In genomic region chr1:41108696-41109284, GRCh38 we compare ENCODE assay signal across 8 cellular contexts.
DNase-seq lines count a peak whose midpoint lies in the region; TF ChIP-seq lines count a peak whose summit lies in the region.

No MANE protein-coding gene starts in this region.

- peaks cover 5% of the 10 kb centered on the region for H3K4me1 Mint-ChIP-seq in activated T-helper 2 cell treated with anti-CD3 and anti-CD28 coated beads, Interferon-gamma antibody, Interleukin-2, Interleukin-4, amounts not matched to agents 10 μg/mL and 5 μg/mL and 100 μg/mL, durations not matched to agents 14 hours and 24 hours and 36 hours (ENCODE audit: low read depth)

- H3K27me3 ChIP-seq in cardiac muscle cell, result no peaks in the 10 kb centered on the region
- H3K27me3 ChIP-seq in rectal smooth muscle tissue (ENCODE audit: control insufficient read depth, insufficient read depth, low read length), result no peaks in the 10 kb centered on the region

- H3K27me3 Mint-ChIP-seq in activated T-helper 2 cell treated with anti-CD3 and anti-CD28 coated beads, Interferon-gamma antibody, Interleukin-2, Interleukin-4, amounts not matched to agents 10 μg/mL and 5 μg/mL and 100 μg/mL, durations not matched to agents 14 hours and 24 hours and 36 hours (ENCODE audit: low read depth), result no peaks in the 10 kb centered on the region

- no peak overlapping the region for H3K9ac ChIP-seq in rectal smooth muscle tissue (ENCODE audit: low read length)

- intact Hi-C loops in activated T-helper 2 cell treated with anti-CD3 and anti-CD28 coated beads, Interferon-gamma antibody, Interleukin-2, Interleukin-4, amounts not matched to agents 10 μg/mL and 5 μg/mL and 100 μg/mL, durations not matched to agents 14 hours and 24 hours and 36 hours (cut with micrococcal nuclease), result no loop called here

- H3K4me3 Mint-ChIP-seq in activated T-helper 2 cell treated with anti-CD3 and anti-CD28 coated beads, Interferon-gamma antibody, Interleukin-2, Interleukin-4, amounts not matched to agents 10 μg/mL and 5 μg/mL and 100 μg/mL, durations not matched to agents 14 hours and 24 hours and 36 hours (ENCODE audit: low read depth), result no peak overlapping the region

- H3K4me1 ChIP-seq in cardiac muscle cell (ENCODE audit: low read depth) (no peaks in the 10 kb centered on the region), rectal smooth muscle tissue (ENCODE audit: control insufficient read depth, insufficient read depth, low read length) (peaks cover 21% of the 10 kb centered on the region)

- peaks cover 10% of the 10 kb centered on the region for H3K36me3 Mint-ChIP-seq in activated T-helper 2 cell treated with anti-CD3 and anti-CD28 coated beads, Interferon-gamma antibody, Interleukin-2, Interleukin-4, amounts not matched to agents 10 μg/mL and 5 μg/mL and 100 μg/mL, durations not matched to agents 14 hours and 24 hours and 36 hours (ENCODE audit: low read depth)

- no peak for TF ChIP-seq CTCF in VCaP (conservative IDR thresholded peaks at IDR 0.05)
- no peak for TF ChIP-seq CTCF in cardiac muscle cell (IDR thresholded peaks at IDR 0.05; ENCODE audit: low read depth, low read length)

- H3K27ac ChIP-seq in VCaP, result peak overlapping the region; percentile 52; the same call in 1 of the 2 replicates
- H3K27ac ChIP-seq in cardiac muscle cell, result peak overlapping the region; percentile 45
- H3K27ac ChIP-seq in rectal smooth muscle tissue (ENCODE audit: low read depth, low read length), result peak overlapping the region; percentile 93

- no peaks in the 10 kb centered on the region for H3K9me3 ChIP-seq in cardiac muscle cell (ENCODE audit: low read depth)

- no peaks in the 10 kb centered on the region for H3K9me3 Mint-ChIP-seq in activated T-helper 2 cell treated with anti-CD3 and anti-CD28 coated beads, Interferon-gamma antibody, Interleukin-2, Interleukin-4, amounts not matched to agents 10 μg/mL and 5 μg/mL and 100 μg/mL, durations not matched to agents 14 hours and 24 hours and 36 hours

- no peak overlapping the region for H3K27ac Mint-ChIP-seq in activated T-helper 2 cell treated with anti-CD3 and anti-CD28 coated beads, Interferon-gamma antibody, Interleukin-2, Interleukin-4, amounts not matched to agents 10 μg/mL and 5 μg/mL and 100 μg/mL, durations not matched to agents 14 hours and 24 hours and 36 hours

- DNase-seq in EH (ENCODE audit: low read depth) (peak; percentile 20), cardiac muscle cell (ENCODE audit: low read depth in 1 of 2, low spot score in 1 of 2) (peak in 1 of 2 donors; percentile 66), HK-2 (ENCODE audit: unreplicated experiment) (no peak), cortex of kidney (lab: John Stamatoyannopoulos, UW) (no peak), NCI-H526 treated with DMSO at 0.1 percent for 48 hours (lab: John Stamatoyannopoulos, UW) (no peak)
- DNase-seq in activated T-helper 2 cell treated with anti-CD3 and anti-CD28 coated beads, Interferon-gamma antibody, Interleukin-2, Interleukin-4, amounts not matched to agents 10 μg/mL and 5 μg/mL and 100 μg/mL, durations not matched to agents 14 hours and 24 hours and 36 hours (ENCODE audit: low spot score), result no peak

- peaks cover 59% of the 10 kb centered on the region for H3K36me3 ChIP-seq in cardiac muscle cell
- H3K36me3 ChIP-seq in rectal smooth muscle tissue (ENCODE audit: control insufficient read depth, insufficient read depth, low read length), result no peaks in the 10 kb centered on the region

- H3K4me3 ChIP-seq in cardiac muscle cell (no peak overlapping the region), rectal smooth muscle tissue (ENCODE audit: low read length) (no peak overlapping the region)
